ENCODE assay signal across 24 cellular contexts in genomic region chr19:32456406-32456805, GRCh38.
"Had no signal": no experiment of that assay in that cellular context is flagged by ENCODE, and none has a peak within 500 bp of the region (broad histone marks: within the 10 kb centered on the region; RNA-seq: fewer than 3 reads in every experiment).

No MANE protein-coding gene starts in this region.

- H3K4me3 ChIP-seq: colonic mucosa, coronary artery, dorsolateral prefrontal cortex, esophagus muscularis mucosa, esophagus squamous epithelium, gastrocnemius medialis, gastroesophageal sphincter, heart left ventricle, heart right ventricle had no signal

- DNase-seq: colonic mucosa; cortex of kidney; dermis blood vessel endothelial cell; dorsolateral prefrontal cortex; effector CD4-positive, alpha-beta T cell; effector CD8-positive, alpha-beta T cell; effector memory CD4-positive, alpha-beta T cell; effector memory CD8-positive, alpha-beta T cell; endodermal cell; erythroblast; esophagus squamous epithelium; foreskin fibroblast; foreskin keratinocyte; foreskin melanocyte; gastrocnemius medialis; glutamatergic neuron; head of caudate nucleus; heart left ventricle; heart right ventricle had no signal

- H3K27ac ChIP-seq: colonic mucosa, coronary artery, dorsolateral prefrontal cortex, epithelial cell of prostate, esophagus muscularis mucosa, esophagus squamous epithelium, foreskin keratinocyte, gastrocnemius medialis, gastroesophageal sphincter, heart left ventricle, heart right ventricle had no signal

- H3K4me1 ChIP-seq: colonic mucosa, esophagus squamous epithelium, foreskin keratinocyte, gastrocnemius medialis, gastroesophageal sphincter had no signal

- H3K36me3 ChIP-seq: colonic mucosa had no signal

- H3K9me3 ChIP-seq: colonic mucosa, esophagus muscularis mucosa, esophagus squamous epithelium, gastrocnemius medialis, gastroesophageal sphincter, heart left ventricle, heart right ventricle had no signal

- ATAC-seq: effector memory CD8-positive, alpha-beta T cell; esophagus mucosa; foreskin keratinocyte; gastrocnemius medialis; gastroesophageal sphincter; heart left ventricle; heart right ventricle had no signal

- H3K27me3 ChIP-seq: colonic mucosa, dorsolateral prefrontal cortex, esophagus muscularis mucosa, esophagus squamous epithelium, foreskin keratinocyte, gastrocnemius medialis, gastroesophageal sphincter, heart left ventricle, heart right ventricle had no signal
